In the genomic region with DNA sequence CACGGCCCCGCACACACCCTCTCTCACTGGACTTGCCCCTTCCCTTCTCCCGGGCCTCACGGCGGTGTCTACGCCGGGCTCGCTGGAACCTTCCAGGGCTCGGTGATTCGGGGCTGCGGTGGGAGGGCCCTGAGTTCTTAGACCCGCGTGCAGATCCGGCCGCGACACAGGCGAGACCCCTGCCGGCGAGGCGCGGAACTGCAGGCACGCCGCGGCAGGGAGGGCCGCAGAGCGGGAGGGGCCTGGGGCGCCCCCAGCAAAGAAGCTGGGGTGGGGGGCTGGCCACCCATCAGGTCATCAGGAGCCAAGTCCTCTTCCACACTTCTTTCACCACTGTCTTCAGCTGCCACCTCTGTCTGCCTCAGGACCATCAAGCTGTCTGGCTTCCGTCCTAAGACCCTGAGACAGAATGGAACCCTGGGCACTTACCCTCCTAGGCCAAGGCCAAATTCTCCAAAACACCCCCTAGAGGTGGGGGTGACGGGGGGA, we compare ENCODE assay signal across 8 cellular contexts.
A peak's percentile ranks its signal among the peaks of the same experiment; 100 is the strongest.
DNase-seq lines count a peak whose midpoint lies in the region; ATAC-seq and TF ChIP-seq lines count a peak whose summit lies in the region.

No MANE protein-coding gene starts in this region.

- no peak overlapping the region for H3K27ac ChIP-seq in GM23248
- no peak overlapping the region for H3K27ac ChIP-seq in body of pancreas

- no peak for TF ChIP-seq POLR2A in body of pancreas (IDR thresholded peaks at IDR 0.05)

- H3K9ac ChIP-seq in GM23248 = peak overlapping the region; percentile 44; the same call in 1 of the 2 replicates

- peak; percentile 64 for ATAC-seq in body of pancreas

- no peaks in the 10 kb centered on the region for H3K79me2 ChIP-seq in GM23248 (ENCODE audit: insufficient read depth)

- peak; percentile 87 to 100 (median 93) for TF ChIP-seq CTCF in body of pancreas (IDR thresholded peaks at IDR 0.05)

- peak overlapping the region; percentile 69 for H3K4me2 ChIP-seq in GM23248 (ENCODE audit: unreplicated experiment)

- intact Hi-C loops in body of pancreas (cut with DNase I) = loop anchor here (5.0 kb wide), 1 partner anchor 424 kb away; no protein-coding TSS in a partner anchor

- H3K9me2 ChIP-seq in GM23248 (ENCODE audit: insufficient read depth) = no peaks in the 10 kb centered on the region

- 5% methylated on average over 29 of the region's 29 CpGs for WGBS in GM23248 (ENCODE audit: low coverage in 1 of 2, low lambda C conversion rate in 2 of 2, missing lambda C conversion rate in 2 of 2), 2 experiments
- WGBS in body of pancreas, 2 donors = 7 to 11% methylated on average over 12 to 29 of the region's 29 CpGs

- peaks cover 14% of the 10 kb centered on the region for H3F3A ChIP-seq in GM23248 (ENCODE audit: insufficient read depth)

- H2AFZ ChIP-seq in GM23248 = peak overlapping the region; percentile 62

- H3K4me1 ChIP-seq in GM23248 (ENCODE audit: insufficient read depth) (peaks cover 15% of the 10 kb centered on the region), body of pancreas (peaks cover 8% of the 10 kb centered on the region)

- no peaks in the 10 kb centered on the region for H3K36me3 ChIP-seq in GM23248 (ENCODE audit: low read depth)
- H3K36me3 ChIP-seq in body of pancreas (replicated peaks in 1 of 2; ENCODE audit: insufficient read depth in 1 of 2, low read depth in 2 of 2) = no peaks in the 10 kb centered on the region

- peak overlapping the region; percentile 65 for H3K4me3 ChIP-seq in GM23248
- no peak overlapping the region for H3K4me3 ChIP-seq in body of pancreas

- DNase-seq in D341Med (ENCODE audit: low spot score) (peak; percentile 93), GM23248 (peak; percentile 83), NCI-H1092 (lab: John Stamatoyannopoulos, UW) (peak; percentile 27), UCSD-AML1 (lab: John Stamatoyannopoulos, UW; ENCODE audit: unreplicated experiment) (peak; percentile 73), body of pancreas (peak; percentile 42 to 64 (median 54)), iPS-NIHi11 (ENCODE audit: low spot score) (peak; percentile 90), NCI-H1048 (lab: John Stamatoyannopoulos, UW) (no peak)
- DNase-seq in stimulated activated CD4-positive, alpha-beta T cell treated with anti-CD3 and anti-CD28 coated beads, Interleukin-15, amount 100 ng/mL, for 1 hour (ENCODE audit: low read depth in 1 of 2, low spot score in 1 of 2) = peak; percentile 42 to 65

- no peaks in the 10 kb centered on the region for H4K20me1 ChIP-seq in GM23248 (ENCODE audit: insufficient read depth)

- no peaks in the 10 kb centered on the region for H3K27me3 ChIP-seq in GM23248 (replicated peaks; ENCODE audit: insufficient read depth)
- no peaks in the 10 kb centered on the region for H3K27me3 ChIP-seq in body of pancreas

- in situ Hi-C loops in GM23248 (cut with MboI) = loop anchor here (10.0 to 25.0 kb wide), 2 partner anchors 406 to 422 kb away; a partner anchor contains a TSS

- H3K9me3 ChIP-seq in GM23248 (ENCODE audit: low read depth) (no peaks in the 10 kb centered on the region), body of pancreas (no peaks in the 10 kb centered on the region)
